1 cellular context compared by ENCODE assay signal in genomic region chr2:242098445-242099128, GRCh38.
TF ChIP-seq lines count a peak whose summit lies in the region.

No MANE protein-coding gene starts in this region.

TF ChIP-seq in K562, 482 proteins besides CTCF, POLR2A, EP300 and RAD21 (continued from another document and continues in another):
- TF ChIP-seq HMGXB4 (CRISPR knock-in tag; IDR thresholded peaks at IDR 0.05), result no peak
- TF ChIP-seq SNRNP70 (optimal IDR thresholded peaks at IDR 0.05; ENCODE audit: low read depth, low read length), result no peak
- no peak for TF ChIP-seq MED1 (CRISPR knock-in tag; IDR thresholded peaks at IDR 0.05; ENCODE audit: borderline replicate concordance)
- TF ChIP-seq FOXJ2 (tag; IDR thresholded peaks at IDR 0.05), result no peak
- TF ChIP-seq SRSF7 (optimal IDR thresholded peaks at IDR 0.05; ENCODE audit: low read depth, low read length), result no peak
- TF ChIP-seq, protein P1, sequence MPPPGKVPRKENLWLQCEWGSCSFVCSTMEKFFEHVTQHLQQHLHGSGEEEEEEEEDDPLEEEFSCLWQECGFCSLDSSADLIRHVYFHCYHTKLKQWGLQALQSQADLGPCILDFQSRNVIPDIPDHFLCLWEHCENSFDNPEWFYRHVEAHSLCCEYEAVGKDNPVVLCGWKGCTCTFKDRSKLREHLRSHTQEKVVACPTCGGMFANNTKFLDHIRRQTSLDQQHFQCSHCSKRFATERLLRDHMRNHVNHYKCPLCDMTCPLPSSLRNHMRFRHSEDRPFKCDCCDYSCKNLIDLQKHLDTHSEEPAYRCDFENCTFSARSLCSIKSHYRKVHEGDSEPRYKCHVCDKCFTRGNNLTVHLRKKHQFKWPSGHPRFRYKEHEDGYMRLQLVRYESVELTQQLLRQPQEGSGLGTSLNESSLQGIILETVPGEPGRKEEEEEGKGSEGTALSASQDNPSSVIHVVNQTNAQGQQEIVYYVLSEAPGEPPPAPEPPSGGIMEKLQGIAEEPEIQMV (tag; conservative IDR thresholded peaks at IDR 0.05; ENCODE audit: low read depth), result no peak
- TF ChIP-seq POLR2AphosphoS5 (IDR thresholded peaks at IDR 0.05; ENCODE audit: control insufficient read depth, insufficient read depth, low read depth, low read length), result no peak
- no peak for TF ChIP-seq NEUROD1 (IDR thresholded peaks at IDR 0.05; ENCODE audit: borderline replicate concordance, low read depth, low read length, partially characterized antibody)
- no peak for TF ChIP-seq RHOXF2B (CRISPR knock-in tag; conservative IDR thresholded peaks at IDR 0.05)
- no peak for TF ChIP-seq CLOCK (CRISPR knock-in tag; IDR thresholded peaks at IDR 0.05; ENCODE audit: borderline replicate concordance)
- no peak for TF ChIP-seq CREBBP (IDR thresholded peaks at IDR 0.05; ENCODE audit: low read depth, low read length)
- TF ChIP-seq, protein P2, sequence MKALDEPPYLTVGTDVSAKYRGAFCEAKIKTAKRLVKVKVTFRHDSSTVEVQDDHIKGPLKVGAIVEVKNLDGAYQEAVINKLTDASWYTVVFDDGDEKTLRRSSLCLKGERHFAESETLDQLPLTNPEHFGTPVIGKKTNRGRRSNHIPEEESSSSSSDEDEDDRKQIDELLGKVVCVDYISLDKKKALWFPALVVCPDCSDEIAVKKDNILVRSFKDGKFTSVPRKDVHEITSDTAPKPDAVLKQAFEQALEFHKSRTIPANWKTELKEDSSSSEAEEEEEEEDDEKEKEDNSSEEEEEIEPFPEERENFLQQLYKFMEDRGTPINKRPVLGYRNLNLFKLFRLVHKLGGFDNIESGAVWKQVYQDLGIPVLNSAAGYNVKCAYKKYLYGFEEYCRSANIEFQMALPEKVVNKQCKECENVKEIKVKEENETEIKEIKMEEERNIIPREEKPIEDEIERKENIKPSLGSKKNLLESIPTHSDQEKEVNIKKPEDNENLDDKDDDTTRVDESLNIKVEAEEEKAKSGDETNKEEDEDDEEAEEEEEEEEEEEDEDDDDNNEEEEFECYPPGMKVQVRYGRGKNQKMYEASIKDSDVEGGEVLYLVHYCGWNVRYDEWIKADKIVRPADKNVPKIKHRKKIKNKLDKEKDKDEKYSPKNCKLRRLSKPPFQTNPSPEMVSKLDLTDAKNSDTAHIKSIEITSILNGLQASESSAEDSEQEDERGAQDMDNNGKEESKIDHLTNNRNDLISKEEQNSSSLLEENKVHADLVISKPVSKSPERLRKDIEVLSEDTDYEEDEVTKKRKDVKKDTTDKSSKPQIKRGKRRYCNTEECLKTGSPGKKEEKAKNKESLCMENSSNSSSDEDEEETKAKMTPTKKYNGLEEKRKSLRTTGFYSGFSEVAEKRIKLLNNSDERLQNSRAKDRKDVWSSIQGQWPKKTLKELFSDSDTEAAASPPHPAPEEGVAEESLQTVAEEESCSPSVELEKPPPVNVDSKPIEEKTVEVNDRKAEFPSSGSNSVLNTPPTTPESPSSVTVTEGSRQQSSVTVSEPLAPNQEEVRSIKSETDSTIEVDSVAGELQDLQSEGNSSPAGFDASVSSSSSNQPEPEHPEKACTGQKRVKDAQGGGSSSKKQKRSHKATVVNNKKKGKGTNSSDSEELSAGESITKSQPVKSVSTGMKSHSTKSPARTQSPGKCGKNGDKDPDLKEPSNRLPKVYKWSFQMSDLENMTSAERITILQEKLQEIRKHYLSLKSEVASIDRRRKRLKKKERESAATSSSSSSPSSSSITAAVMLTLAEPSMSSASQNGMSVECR (CRISPR knock-in tag; IDR thresholded peaks at IDR 0.05), result no peak
- TF ChIP-seq, protein P3, sequence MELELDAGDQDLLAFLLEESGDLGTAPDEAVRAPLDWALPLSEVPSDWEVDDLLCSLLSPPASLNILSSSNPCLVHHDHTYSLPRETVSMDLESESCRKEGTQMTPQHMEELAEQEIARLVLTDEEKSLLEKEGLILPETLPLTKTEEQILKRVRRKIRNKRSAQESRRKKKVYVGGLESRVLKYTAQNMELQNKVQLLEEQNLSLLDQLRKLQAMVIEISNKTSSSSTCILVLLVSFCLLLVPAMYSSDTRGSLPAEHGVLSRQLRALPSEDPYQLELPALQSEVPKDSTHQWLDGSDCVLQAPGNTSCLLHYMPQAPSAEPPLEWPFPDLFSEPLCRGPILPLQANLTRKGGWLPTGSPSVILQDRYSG (tag; conservative IDR thresholded peaks at IDR 0.05; ENCODE audit: low read depth), result no peak
- no peak for TF ChIP-seq NR1H2 (CRISPR knock-in tag; IDR thresholded peaks at IDR 0.05)
- no peak for TF ChIP-seq ESRRB (CRISPR knock-in tag; IDR thresholded peaks at IDR 0.05; ENCODE audit: borderline replicate concordance)
- peak; percentile 45 to 51 for TF ChIP-seq NRF1 (conservative IDR thresholded peaks at IDR 0.05 in 1 of 2, IDR thresholded peaks at IDR 0.05 in 1 of 2)
- TF ChIP-seq SMARCA4 (IDR thresholded peaks at IDR 0.05), result peak; percentile 83
- TF ChIP-seq MLLT1 (IDR thresholded peaks at IDR 0.05), result 0 out of 4 replicates have a peak, but pooled peaks of 1 of the 2 experiments have one; percentile 10
- no peak for TF ChIP-seq YBX1 (IDR thresholded peaks at IDR 0.05)
- TF ChIP-seq MCM5 (IDR thresholded peaks at IDR 0.05; ENCODE audit: low read depth), result no peak
- no peak for TF ChIP-seq CREB3L1 (IDR thresholded peaks at IDR 0.05; ENCODE audit: borderline replicate concordance, low read depth)
- no peak for TF ChIP-seq TEAD2 (tag; IDR thresholded peaks at IDR 0.05)
- no peak for TF ChIP-seq SETDB1 (IDR thresholded peaks at IDR 0.05; ENCODE audit: low read length)
- TF ChIP-seq STAT6 (CRISPR knock-in tag; IDR thresholded peaks at IDR 0.05), result no peak
- peak; percentile 94 for TF ChIP-seq MAFF (IDR thresholded peaks at IDR 0.05; ENCODE audit: low read length)
- TF ChIP-seq SMAD1 (IDR thresholded peaks at IDR 0.05; ENCODE audit: low read depth, low read length, partially characterized antibody), result no peak
- TF ChIP-seq CEBPG (CRISPR knock-in tag; IDR thresholded peaks at IDR 0.05), result no peak
- no peak for TF ChIP-seq CEBPG (tag; conservative IDR thresholded peaks at IDR 0.05 in 1 of 2, IDR thresholded peaks at IDR 0.05 in 1 of 2)
- no peak for TF ChIP-seq ETV1 (tag; conservative IDR thresholded peaks at IDR 0.05; ENCODE audit: low read depth)
- TF ChIP-seq, protein P4, sequence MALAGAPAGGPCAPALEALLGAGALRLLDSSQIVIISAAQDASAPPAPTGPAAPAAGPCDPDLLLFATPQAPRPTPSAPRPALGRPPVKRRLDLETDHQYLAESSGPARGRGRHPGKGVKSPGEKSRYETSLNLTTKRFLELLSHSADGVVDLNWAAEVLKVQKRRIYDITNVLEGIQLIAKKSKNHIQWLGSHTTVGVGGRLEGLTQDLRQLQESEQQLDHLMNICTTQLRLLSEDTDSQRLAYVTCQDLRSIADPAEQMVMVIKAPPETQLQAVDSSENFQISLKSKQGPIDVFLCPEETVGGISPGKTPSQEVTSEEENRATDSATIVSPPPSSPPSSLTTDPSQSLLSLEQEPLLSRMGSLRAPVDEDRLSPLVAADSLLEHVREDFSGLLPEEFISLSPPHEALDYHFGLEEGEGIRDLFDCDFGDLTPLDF (CRISPR knock-in tag; IDR thresholded peaks at IDR 0.05), result no peak
- no peak for TF ChIP-seq CBX8 (IDR thresholded peaks at IDR 0.05; ENCODE audit: borderline replicate concordance, extremely low read depth, low read depth, low read length, poor library complexity, severe bottlenecking)
- no peak for TF ChIP-seq ZNF347 (CRISPR knock-in tag; IDR thresholded peaks at IDR 0.05; ENCODE audit: low read depth)
- no peak for TF ChIP-seq ZNF609 (CRISPR knock-in tag; IDR thresholded peaks at IDR 0.05; ENCODE audit: borderline replicate concordance)
